Comparison of ENCODE assay signal across 9 cellular contexts in the genomic region with DNA sequence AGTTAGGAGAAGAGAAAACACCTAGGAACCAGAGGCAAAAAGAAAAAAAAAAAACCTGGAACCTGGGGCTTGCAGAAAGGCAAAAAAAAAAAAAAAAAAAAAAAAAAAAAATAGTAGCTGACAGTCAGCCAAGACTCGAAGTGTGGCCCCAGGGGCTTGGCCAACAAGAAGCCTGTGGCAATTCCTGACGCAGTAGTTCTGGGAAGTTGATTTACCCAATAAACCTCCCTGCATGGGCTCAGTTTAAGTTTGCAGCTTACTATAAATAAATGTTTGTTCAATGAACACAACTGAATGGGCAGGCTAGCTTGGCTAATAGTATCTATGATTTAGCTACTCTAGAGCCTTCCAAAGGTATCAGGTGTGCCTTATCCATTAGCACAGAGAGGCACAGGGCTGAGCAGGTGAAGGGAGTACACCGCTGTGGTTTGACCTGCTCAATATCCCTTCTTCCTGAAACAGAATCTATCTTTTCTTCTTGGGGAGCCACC. TPM values are rescaled to one million over a fixed set of nuclear protein-coding genes. Genes with fewer than 3 reads are reported as not detected.
A peak's percentile ranks its signal among the peaks of the same experiment; 100 is the strongest.
DNase-seq lines count a peak whose midpoint lies in the region; ATAC-seq, FAIRE-seq and TF ChIP-seq lines count a peak whose summit lies in the region.
"Had no signal": no experiment of that assay in that cellular context is flagged by ENCODE, and none has a peak within 500 bp of the region (broad histone marks: within the 10 kb centered on the region; RNA-seq: fewer than 3 reads in every experiment).

No MANE protein-coding gene starts in this region.

- H3K4me1 Mint-ChIP-seq in HFFc6 (ENCODE audit: low read depth) = peaks cover 77% of the 10 kb centered on the region

- H3K36me3 ChIP-seq in pancreas = no peaks in the 10 kb centered on the region

- H3K4me3 ChIP-seq in coronary artery = no peak overlapping the region
- H3K4me3 ChIP-seq in pancreas = no peak overlapping the region

- intact Hi-C loops in pancreas (cut with DNase I) = loop anchor here in 1 of 3 donors (10.0 kb wide), 1 partner anchor 199 kb away; a partner anchor contains a TSS

- H3K27ac ChIP-seq in C4-2B = peak overlapping the region; percentile 68
- H3K27ac ChIP-seq in coronary artery = peak overlapping the region; percentile 27 to 77
- peak overlapping the region in 1 of 4 donors; percentile 16 for H3K27ac ChIP-seq in pancreas

- no peak overlapping the region for H3K4me3 Mint-ChIP-seq in HFFc6
- H3K4me3 Mint-ChIP-seq: WTC11 had no signal

- WGBS in pancreas, 2 donors = 55% methylated on average over 3 of the region's 3 CpGs

- no peaks in the 10 kb centered on the region for H3K9me3 Mint-ChIP-seq in HFFc6
- H3K9me3 Mint-ChIP-seq: WTC11 had no signal

- peak overlapping the region; percentile 88 for H3K27ac Mint-ChIP-seq in HFFc6
- H3K27ac Mint-ChIP-seq: WTC11 had no signal

- no peaks in the 10 kb centered on the region for H3K36me3 Mint-ChIP-seq in HFFc6 (ENCODE audit: low read depth)
- H3K36me3 Mint-ChIP-seq: WTC11 had no signal

- DNase-seq in HFFc6 (peak; percentile 54), coronary artery (ENCODE audit: low spot score) (no peak), pancreas (peak in 1 of 6 donors; percentile 20), NCI-H748 (lab: John Stamatoyannopoulos, UW; ENCODE audit: unreplicated experiment) (no peak), RPMI8226 (no peak), HK-2 (ENCODE audit: unreplicated experiment) (no peak), RKO (ENCODE audit: low spot score) (no peak)

- H3K9me3 ChIP-seq in pancreas = no peaks in the 10 kb centered on the region

- no peaks in the 10 kb centered on the region; the same call in 1 of the 2 replicates for H3K27me3 Mint-ChIP-seq in HFFc6 (ENCODE audit: insufficient read depth)

- FAIRE-seq in pancreas (lab: Jason Lieb, UNC) = no peak

- H3K27me3 ChIP-seq in pancreas = no peaks in the 10 kb centered on the region

- H3K4me1 ChIP-seq in pancreas = peaks cover 0 to 4% (median 0%) of the 10 kb centered on the region in 3 donors

- peak in 3 of 4 donors; percentile 23 to 55 (median 46) for ATAC-seq in pancreas

- TF ChIP-seq CTCF in C4-2B (conservative IDR thresholded peaks at IDR 0.05) (no peak), HFFc6 (IDR thresholded peaks at IDR 0.05) (no peak), coronary artery (IDR thresholded peaks at IDR 0.05) (no peak), pancreas (IDR thresholded peaks at IDR 0.05) (no peak)

RNA-seq across cellular contexts. Expression of a gene that starts 21.3 kb away (rescaled TPM):
- 100 to 1,000 TPM; 139 to 183 (median 150) TPM for total RNA-seq in HFFc6 (2021; fragmentation: NEBNext Ultra II Directional; extraction: Animal tissue kit (Norgen Biotek cat#: 25700))
- total RNA-seq in pancreas = 10 to 100 TPM in 1 of 6 donors, 1 to 10 TPM in 5; 1.7 to 11.2 (median 4.4) TPM
- 10 to 100 TPM; 15.7 to 20.9 TPM for polyA plus RNA-seq in pancreas

Comparison
In these comparisons a context has a peak if more than half of its experiments do, and no peak if none do; other contexts are left out.
1. RNA of a gene that starts 21.3 kb away (total RNA-seq): 139 to 183 TPM in HFFc6; 1.7 to 11.2 TPM in pancreas; every median in the first group is over 10 times any median in the second.